Comparison of ENCODE assay signal across 8 cellular contexts in the genomic region with DNA sequence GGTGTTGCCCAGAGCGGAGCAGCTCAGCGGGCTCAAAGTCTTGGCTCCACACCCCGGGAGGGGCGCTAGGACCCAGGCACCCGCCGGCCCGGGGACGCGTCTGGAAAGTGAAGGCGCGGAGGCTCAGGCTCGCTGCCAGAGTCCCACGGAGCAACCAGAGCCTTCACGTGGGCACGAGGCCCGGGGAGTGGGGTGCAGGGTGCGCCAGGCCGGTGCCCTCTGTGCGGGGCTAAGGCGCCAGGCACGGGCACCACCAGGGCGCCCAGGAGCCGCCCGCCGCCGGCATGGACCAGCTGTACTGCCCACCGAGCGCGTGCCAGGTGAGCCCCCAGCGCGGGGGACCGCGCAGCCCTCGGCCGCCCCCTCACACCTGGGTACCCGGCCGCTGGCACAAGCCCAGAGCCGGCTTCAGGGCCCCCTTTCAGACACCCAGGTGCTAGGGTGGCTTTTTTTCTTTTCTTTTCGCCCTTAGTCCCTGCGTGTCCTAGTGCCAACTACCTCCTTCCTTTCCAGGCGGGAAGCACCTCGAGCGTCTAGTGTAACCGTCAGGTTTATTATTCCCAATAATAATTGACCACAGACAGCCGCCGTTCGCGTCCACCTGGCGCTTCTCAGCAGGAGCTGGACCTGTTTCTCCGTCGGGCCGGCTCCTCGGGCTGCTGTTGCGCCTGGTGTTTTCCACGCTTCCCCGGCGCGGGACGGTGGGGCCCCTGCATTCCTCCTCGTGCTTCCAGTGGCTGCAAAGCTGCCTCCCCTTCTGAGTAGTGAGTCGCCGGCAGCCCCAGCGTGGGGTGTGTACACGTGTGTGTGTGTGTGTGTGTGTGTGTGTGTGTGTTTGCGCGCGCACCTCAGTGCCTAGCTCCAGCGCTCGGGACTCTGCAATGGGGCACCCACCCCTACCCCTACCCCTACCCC. TPM values are rescaled to one million over a fixed set of nuclear protein-coding genes. Genes with fewer than 3 reads are reported as not detected.
DNase-seq lines count a peak whose midpoint lies in the region; ATAC-seq and TF ChIP-seq lines count a peak whose summit lies in the region.

No MANE protein-coding gene starts in this region.

- DNase-seq in activated CD4-positive, alpha-beta memory T cell treated with anti-CD3 and anti-CD28 coated beads for 36 hours = peak; percentile 11
- no peak for DNase-seq in activated CD4-positive, alpha-beta memory T cell treated with anti-CD3 and anti-CD28 coated beads, Interleukin-2, amount 10 ng/mL, durations not matched to agents 7 days and 5 days
- DNase-seq in brain microvascular endothelial cell (no peak), right lobe of liver (peak in 2 of 3 donors; percentile 55 to 71), tibial artery (peak; percentile 25 to 87), ACHN (no peak)

- peaks cover 4% of the 10 kb centered on the region for H3K4me1 Mint-ChIP-seq in activated CD4-positive, alpha-beta memory T cell treated with anti-CD3 and anti-CD28 coated beads for 36 hours (ENCODE audit: low read depth)
- H3K4me1 Mint-ChIP-seq in activated CD4-positive, alpha-beta memory T cell treated with anti-CD3 and anti-CD28 coated beads, Interleukin-2, amount 10 ng/mL, durations not matched to agents 7 days and 5 days = no peaks in the 10 kb centered on the region

- H3K4me3 ChIP-seq in brain microvascular endothelial cell (ENCODE audit: low read depth, low read length) (peak overlapping the region; percentile 46), right lobe of liver (peak overlapping the region; percentile 29 to 43 (median 33)), tibial artery (peak overlapping the region; percentile 54 to 61)

- CTCF ChIA-PET in activated CD4-positive, alpha-beta memory T cell treated with anti-CD3 and anti-CD28 coated beads for 36 hours (lab: Charles Lee) = no interaction called here
- CTCF ChIA-PET in activated CD4-positive, alpha-beta memory T cell treated with anti-CD3 and anti-CD28 coated beads, Interleukin-2, amount 10 ng/mL, durations not matched to agents 7 days and 5 days (lab: Charles Lee) = no interaction called here

- H3K9me3 ChIP-seq in right lobe of liver (no peaks in the 10 kb centered on the region), tibial artery (no peaks in the 10 kb centered on the region)

- POLR2A ChIA-PET in activated CD4-positive, alpha-beta memory T cell treated with anti-CD3 and anti-CD28 coated beads for 36 hours (lab: Charles Lee) = no interaction called here
- POLR2A ChIA-PET in activated CD4-positive, alpha-beta memory T cell treated with anti-CD3 and anti-CD28 coated beads, Interleukin-2, amount 10 ng/mL, durations not matched to agents 7 days and 5 days (lab: Charles Lee) = interaction anchor here (1.3 kb wide), 1 partner anchor 10 kb away, joined by 3 read pairs; no protein-coding TSS in a partner anchor

- H3K36me3 Mint-ChIP-seq in activated CD4-positive, alpha-beta memory T cell treated with anti-CD3 and anti-CD28 coated beads for 36 hours = no peaks in the 10 kb centered on the region
- H3K36me3 Mint-ChIP-seq in activated CD4-positive, alpha-beta memory T cell treated with anti-CD3 and anti-CD28 coated beads, Interleukin-2, amount 10 ng/mL, durations not matched to agents 7 days and 5 days (ENCODE audit: low read depth) = no peaks in the 10 kb centered on the region

- H3K9me3 Mint-ChIP-seq in activated CD4-positive, alpha-beta memory T cell treated with anti-CD3 and anti-CD28 coated beads for 36 hours = peaks cover 3% of the 10 kb centered on the region
- H3K9me3 Mint-ChIP-seq in activated CD4-positive, alpha-beta memory T cell treated with anti-CD3 and anti-CD28 coated beads, Interleukin-2, amount 10 ng/mL, durations not matched to agents 7 days and 5 days = no peaks in the 10 kb centered on the region

- H3K27ac ChIP-seq in brain microvascular endothelial cell (no peak overlapping the region), right lobe of liver (no peak overlapping the region), tibial artery (peak overlapping the region; percentile 67 to 81)

- no peak overlapping the region for H3K4me3 Mint-ChIP-seq in activated CD4-positive, alpha-beta memory T cell treated with anti-CD3 and anti-CD28 coated beads for 36 hours
- H3K4me3 Mint-ChIP-seq in activated CD4-positive, alpha-beta memory T cell treated with anti-CD3 and anti-CD28 coated beads, Interleukin-2, amount 10 ng/mL, durations not matched to agents 7 days and 5 days = no peak overlapping the region

- peaks cover 27% of the 10 kb centered on the region for H3K27me3 Mint-ChIP-seq in activated CD4-positive, alpha-beta memory T cell treated with anti-CD3 and anti-CD28 coated beads for 36 hours
- H3K27me3 Mint-ChIP-seq in activated CD4-positive, alpha-beta memory T cell treated with anti-CD3 and anti-CD28 coated beads, Interleukin-2, amount 10 ng/mL, durations not matched to agents 7 days and 5 days = peaks cover 49% of the 10 kb centered on the region

- TF ChIP-seq CTCF in brain microvascular endothelial cell (IDR thresholded peaks at IDR 0.05; ENCODE audit: low read depth, low read length, missing control alignments) (no peak), right lobe of liver (IDR thresholded peaks at IDR 0.05) (no peak), tibial artery (IDR thresholded peaks at IDR 0.05) (no peak)

- H3K4me1 ChIP-seq in right lobe of liver = peaks cover 0 to 22% (median 0%) of the 10 kb centered on the region in 4 donors
- peaks cover 0 to 37% (median 16%) of the 10 kb centered on the region in 4 donors for H3K4me1 ChIP-seq in tibial artery

- intact Hi-C loops in activated CD4-positive, alpha-beta memory T cell treated with anti-CD3 and anti-CD28 coated beads for 36 hours (cut with micrococcal nuclease) = no loop called here
- intact Hi-C loops in right lobe of liver (cut with DNase I) (no loop called here), tibial artery (cut with DNase I; ENCODE audit: low total_unique reads) (no loop called here)

- H3K36me3 ChIP-seq in brain microvascular endothelial cell (replicated peaks) (no peaks in the 10 kb centered on the region), right lobe of liver (no peaks in the 10 kb centered on the region), tibial artery (no peaks in the 10 kb centered on the region)

- 0% methylated on average over 26 of the region's 69 CpGs for WGBS in right lobe of liver (ENCODE audit: insufficient coverage, low coverage, low lambda C conversion rate, missing lambda C conversion rate)

- H3K27me3 ChIP-seq in brain microvascular endothelial cell (replicated peaks) (peaks cover 3% of the 10 kb centered on the region), right lobe of liver (no peaks in the 10 kb centered on the region), tibial artery (no peaks in the 10 kb centered on the region)

- ATAC-seq in right lobe of liver (peak; percentile 24 to 52 (median 38)), HG03139 (IDR thresholded peaks at IDR 0.05; ENCODE audit: unreplicated experiment) (no peak), HG02840 (IDR thresholded peaks at IDR 0.05; ENCODE audit: low FRiP score, unreplicated experiment) (no peak)

- no peak for TF ChIP-seq POLR2A in right lobe of liver (IDR thresholded peaks at IDR 0.05)

- H3K27ac Mint-ChIP-seq in activated CD4-positive, alpha-beta memory T cell treated with anti-CD3 and anti-CD28 coated beads for 36 hours = no peak overlapping the region
- no peak overlapping the region for H3K27ac Mint-ChIP-seq in activated CD4-positive, alpha-beta memory T cell treated with anti-CD3 and anti-CD28 coated beads, Interleukin-2, amount 10 ng/mL, durations not matched to agents 7 days and 5 days

- in situ Hi-C loops in brain microvascular endothelial cell (cut with HindIII; ENCODE audit: low pct_ligation_motif_present, low sequenced_read_pairs) (no loop called here), ACHN (cut with HindIII; ENCODE audit: low pct_ligation_motif_present, low pct_unique_long_range_greater_than_20kb, low sequenced_read_pairs) (no loop called here)

RNA-seq across cellular contexts. Expression of a gene that starts 30.1 kb away (rescaled TPM):
- not detected for total RNA-seq in activated CD4-positive, alpha-beta memory T cell treated with anti-CD3 and anti-CD28 coated beads for 36 hours
- under 1 TPM in 1 of 2 experiments, not detected in 1; 0.05 TPM for total RNA-seq in activated CD4-positive, alpha-beta memory T cell treated with anti-CD3 and anti-CD28 coated beads, Interleukin-2, amount 10 ng/mL, durations not matched to agents 7 days and 5 days
- total RNA-seq in right lobe of liver = 1 to 10 TPM; 1.2 to 5.4 (median 2.4) TPM

Comparison
In these comparisons a context has a peak if more than half of its experiments do, and no peak if none do; other contexts are left out.
1. DNase-seq: peak in activated CD4-positive, alpha-beta memory T cell treated with anti-CD3 and anti-CD28 coated beads for 36 hours (single experiment), right lobe of liver (2 of 3) and tibial artery (2 of 2); none in activated CD4-positive, alpha-beta memory T cell treated with anti-CD3 and anti-CD28 coated beads, Interleukin-2, amount 10 ng/mL, durations not matched to agents 7 days and 5 days (single experiment), brain microvascular endothelial cell (single experiment) and ACHN (single experiment).
2. H3K27ac ChIP-seq: peak in tibial artery (2 of 2); none in brain microvascular endothelial cell (single experiment) and right lobe of liver (0 of 3).
3. ATAC-seq: peak in right lobe of liver (4 of 4); none in HG03139 (single experiment) and HG02840 (single experiment).
4. Peak in every context shown above with its lines, with median percentiles within 50 percentile points of each other: H3K4me3 ChIP-seq.